1 cellular context compared by ENCODE assay signal in genomic region chr18:58970943-58971799, GRCh38.
TF ChIP-seq lines count a peak whose summit lies in the region.

No MANE protein-coding gene starts in this region.

TF ChIP-seq in GM12878, 131 proteins besides CTCF, POLR2A, EP300 and RAD21 (continued from another document):
- TF ChIP-seq ATF2 (IDR thresholded peaks at IDR 0.05; ENCODE audit: low read length) (no peak; the same call in 1 of the 2 replicates), STAT1 (conservative IDR thresholded peaks at IDR 0.05) (no peak), ZNF592 (IDR thresholded peaks at IDR 0.05) (no peak), KLF5 (IDR thresholded peaks at IDR 0.05; ENCODE audit: partially characterized antibody) (peak; percentile 32), NBN (IDR thresholded peaks at IDR 0.05) (no peak; the same call in 1 of the 2 replicates), SMC3 (IDR thresholded peaks at IDR 0.05; ENCODE audit: borderline replicate concordance, low read length) (no peak), MLLT1 (IDR thresholded peaks at IDR 0.05) (no peak), YBX1 (IDR thresholded peaks at IDR 0.05) (no peak), ELK1 (IDR thresholded peaks at IDR 0.05; ENCODE audit: low read depth, low read length) (no peak), NFYA (IDR thresholded peaks at IDR 0.05; ENCODE audit: borderline replicate concordance, low read depth, low read length) (no peak), POU2F2 (IDR thresholded peaks at IDR 0.05; ENCODE audit: borderline replicate concordance, low read depth, low read length) (no peak), PAX8 (IDR thresholded peaks at IDR 0.05) (no peak), ZBTB33 (IDR thresholded peaks at IDR 0.05) (no peak), BHLHE40 (IDR thresholded peaks at IDR 0.05; ENCODE audit: borderline replicate concordance in 1 of 2, low read depth in 2 of 2, low read length in 1 of 2) (peak; percentile 93 to 95), E2F8 (IDR thresholded peaks at IDR 0.05; ENCODE audit: low read depth, partially characterized antibody) (no peak), BCLAF1 (IDR thresholded peaks at IDR 0.05) (no peak), TARDBP (IDR thresholded peaks at IDR 0.05; ENCODE audit: borderline replicate concordance) (no peak), SIX5 (IDR thresholded peaks at IDR 0.05; ENCODE audit: low read depth, low read length, severe bottlenecking) (no peak), ZNF274 (IDR thresholded peaks at IDR 0.05; ENCODE audit: insufficient read depth, insufficient read length) (no peak), HSF1 (IDR thresholded peaks at IDR 0.05; ENCODE audit: low read depth, low read length) (no peak), CHD4 (IDR thresholded peaks at IDR 0.05) (no peak), TAF1 (IDR thresholded peaks at IDR 0.05; ENCODE audit: borderline replicate concordance, low read depth, low read length) (no peak), POLR2AphosphoS5 (IDR thresholded peaks at IDR 0.05; ENCODE audit: low read length) (peak; percentile 56; the same call in 1 of the 2 replicates), ZNF217 (IDR thresholded peaks at IDR 0.05) (no peak), MYB (IDR thresholded peaks at IDR 0.05; ENCODE audit: borderline replicate concordance, low read depth, low read length) (no peak), SIN3A (IDR thresholded peaks at IDR 0.05; ENCODE audit: low read depth, low read length) (no peak), ESRRA (IDR thresholded peaks at IDR 0.05; ENCODE audit: low read length) (no peak), DPF2 (IDR thresholded peaks at IDR 0.05) (no peak), RUNX3 (IDR thresholded peaks at IDR 0.05; ENCODE audit: low read length) (peak; percentile 19; the same call in 1 of the 2 replicates), NFXL1 (IDR thresholded peaks at IDR 0.05; ENCODE audit: borderline replicate concordance) (no peak), KAT2A (conservative IDR thresholded peaks at IDR 0.05; ENCODE audit: control insufficient read depth, low read depth, low read length) (no peak), SREBF1 (IDR thresholded peaks at IDR 0.05; ENCODE audit: low read length) (no peak), PML (IDR thresholded peaks at IDR 0.05; ENCODE audit: low read length) (0 out of 2 replicates have a peak, but pooled peaks have one; percentile 30), MTA2 (IDR thresholded peaks at IDR 0.05; ENCODE audit: low read depth) (0 out of 2 replicates have a peak, but pooled peaks have one; percentile 45), IRF3 (IDR thresholded peaks at IDR 0.05) (no peak), CREM (IDR thresholded peaks at IDR 0.05; ENCODE audit: low read depth) (peak; percentile 57), ZNF622 (IDR thresholded peaks at IDR 0.05) (no peak), SP1 (IDR thresholded peaks at IDR 0.05; ENCODE audit: low read depth, low read length) (no peak), RBBP5 (conservative IDR thresholded peaks at IDR 0.05) (no peak), ETV6 (conservative IDR thresholded peaks at IDR 0.05 in 1 of 2, IDR thresholded peaks at IDR 0.05 in 1 of 2; ENCODE audit: borderline replicate concordance in 1 of 2, low read depth in 1 of 2) (no peak), NR2C2 (IDR thresholded peaks at IDR 0.05; ENCODE audit: borderline replicate concordance, control insufficient read depth, insufficient read length, low read depth) (no peak), CHD1 (IDR thresholded peaks at IDR 0.05; ENCODE audit: low read depth, low read length) (no peak), HDAC2 (IDR thresholded peaks at IDR 0.05) (no peak)
TF ChIP-seq in GM12878: peak in this region for 31.
